Comparison of ENCODE assay signal across 1 cellular context in genomic region chr4:11724731-11725130, GRCh38.
TF ChIP-seq lines count a peak whose summit lies in the region.

No MANE protein-coding gene starts in this region.

TF ChIP-seq in IMR-90, 13 proteins besides CTCF, POLR2A, EP300 and RAD21 (continued from another document):
- TF ChIP-seq MAFK (IDR thresholded peaks at IDR 0.05; ENCODE audit: low read depth, low read length), result no peak
